27 cellular contexts compared by ENCODE assay signal in the genomic region with DNA sequence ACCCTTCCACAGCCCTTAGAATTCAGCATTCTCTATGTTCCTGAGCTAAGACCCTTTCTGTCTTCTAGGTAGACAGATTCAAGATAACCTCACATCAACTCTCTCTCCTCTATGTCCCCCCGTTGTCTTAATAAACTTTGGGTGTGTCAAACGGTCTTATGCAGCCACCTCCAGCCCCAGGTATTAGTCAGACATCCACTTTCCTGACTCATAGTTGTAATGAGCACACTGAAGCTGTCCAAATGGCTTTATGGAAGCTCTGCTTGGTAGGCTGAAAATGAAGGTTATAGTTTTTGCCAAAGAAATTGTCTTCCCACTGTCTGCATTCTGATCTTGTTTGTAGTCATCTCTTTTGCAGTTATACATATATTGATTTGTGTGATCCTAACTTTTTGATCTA.
A peak's percentile ranks its signal among the peaks of the same experiment; 100 is the strongest.
DNase-seq lines count a peak whose midpoint lies in the region; ATAC-seq, FAIRE-seq and TF ChIP-seq lines count a peak whose summit lies in the region.
"Had no signal": no experiment of that assay in that cellular context is flagged by ENCODE, and none has a peak within 500 bp of the region (broad histone marks: within the 10 kb centered on the region; RNA-seq: fewer than 3 reads in every experiment).

No MANE protein-coding gene starts in this region.

- CTCF ChIA-PET in Calu3 (lab: Charles Lee) = interaction anchor here (0.9 to 2.0 kb wide), 2 partner anchors 15 to 313 kb away, joined by 3 to 7 read pairs; no protein-coding TSS in a partner anchor

- H3K4me3 Mint-ChIP-seq in Calu3 (ENCODE audit: low read depth, unreplicated experiment) (no peak overlapping the region), nephron progenitor cell (no peak overlapping the region)
- H3K4me3 Mint-ChIP-seq: CD4-positive, alpha-beta T cell had no signal

- TF ChIP-seq CTCF in Calu3 (IDR thresholded peaks at IDR 0.05; ENCODE audit: unreplicated experiment) = no peak
- no peak for TF ChIP-seq CTCF in epithelial cell of esophagus (IDR thresholded peaks at IDR 0.05; ENCODE audit: insufficient read depth, low read depth, low read length, missing control alignments)
- no peak for TF ChIP-seq CTCF in nephron progenitor cell (IDR thresholded peaks at IDR 0.05)

- FAIRE-seq in RCC 7860 (lab: Jason Lieb, UNC) = no peak
- FAIRE-seq: A549, GM12891, GM19239 had no signal

- intact Hi-C loops in Calu3 (cut with micrococcal nuclease; ENCODE audit: unreplicated experiment) = loop anchor here (5.0 kb wide), 2 partner anchors 107 to 232 kb away; no protein-coding TSS in a partner anchor

- peaks cover 49% of the 10 kb centered on the region for H3K4me1 Mint-ChIP-seq in Calu3 (ENCODE audit: low read depth, unreplicated experiment)
- H3K4me1 Mint-ChIP-seq in nephron progenitor cell = peaks cover 14% of the 10 kb centered on the region

- BruUV-seq in Calu3 (replicated peaks; lab: Mats Ljungman, UMichigan) = no TSS peak

- H3K27ac Mint-ChIP-seq in Calu3 (ENCODE audit: unreplicated experiment) (peak overlapping the region; percentile 14), nephron progenitor cell (peak overlapping the region; percentile 4)
- H3K27ac Mint-ChIP-seq: CD4-positive, alpha-beta T cell had no signal

- H3K36me3 Mint-ChIP-seq in Calu3 (ENCODE audit: insufficient read depth, unreplicated experiment) (peaks cover 7% of the 10 kb centered on the region), nephron progenitor cell (ENCODE audit: low read depth) (peaks cover 22% of the 10 kb centered on the region)

- no peaks in the 10 kb centered on the region for H3K27me3 Mint-ChIP-seq in Calu3 (ENCODE audit: unreplicated experiment)
- no peaks in the 10 kb centered on the region for H3K27me3 Mint-ChIP-seq in nephron progenitor cell (ENCODE audit: low read depth, poor library complexity)
- H3K27me3 Mint-ChIP-seq: CD4-positive, alpha-beta T cell had no signal

- peaks cover 21% of the 10 kb centered on the region for H3K9me3 Mint-ChIP-seq in Calu3 (ENCODE audit: low read depth, unreplicated experiment)
- H3K9me3 Mint-ChIP-seq in nephron progenitor cell = peaks cover 29% of the 10 kb centered on the region

- no peak overlapping the region for H3K4me3 ChIP-seq in epithelial cell of esophagus (ENCODE audit: low read length)
- H3K4me3 ChIP-seq: A549; BLaER1 treated with 17β-estradiol and CSF1 and Interleukin-3, amounts not matched to agents 10 nM and 100 nM; MG63; PC-9; SK-N-MC had no signal

- DNase-seq in Calu3 = no peak
- DNase-seq in RKO (ENCODE audit: low spot score) = peak; percentile 7
- peak; percentile 42 for DNase-seq in epithelial cell of esophagus (ENCODE audit: low read depth)
- no peak for DNase-seq in nephron progenitor cell
- no peak for DNase-seq in RCC 7860 (ENCODE audit: low spot score)
- DNase-seq in pons (ENCODE audit: low spot score) = no peak
- DNase-seq: AML-193; CD4-positive, alpha-beta T cell; DMS79; GF-D8; KBM-7; MG63; NCI-H1105 treated with DMSO at 0.1 percent for 48 hours; NCI-H146; NCI-H1930; NCI-H2107; NCI-H446; NCI-H524 treated with DMSO at 0.1 percent for 48 hours; NCI-H82; PC-9; SIG-M5 had no signal

- ATAC-seq in GM19324 (IDR thresholded peaks at IDR 0.05; ENCODE audit: low FRiP score, unreplicated experiment) = no peak
- ATAC-seq: A549 had no signal

Comparison
In these comparisons a context has a peak if more than half of its experiments do, and no peak if none do; other contexts are left out.
1. DNase-seq: peak in RKO (single experiment) and epithelial cell of esophagus (single experiment); none in Calu3 (single experiment), nephron progenitor cell (single experiment), RCC 7860 (single experiment) and pons (single experiment).